10 cellular contexts compared by ENCODE assay signal in the genomic region with DNA sequence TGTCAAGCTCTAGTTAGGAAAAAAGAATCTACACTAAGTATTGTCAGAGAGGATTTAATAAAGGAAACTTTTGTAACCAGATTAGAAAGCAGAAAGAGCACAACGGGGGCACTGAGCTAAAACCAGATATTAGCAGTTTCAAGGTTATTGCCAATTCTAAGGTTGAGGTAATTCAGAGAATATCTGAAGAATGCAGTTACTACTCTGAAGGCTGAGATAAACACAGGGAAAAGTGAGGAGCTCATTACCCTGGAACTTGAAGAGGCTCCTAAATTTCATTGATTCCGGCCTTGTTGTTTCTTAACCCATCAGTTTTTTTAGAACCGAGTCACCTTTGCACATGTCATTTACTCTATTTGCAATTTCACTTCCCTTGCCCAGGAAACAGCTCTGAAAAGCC.
"Had no signal": no experiment of that assay in that cellular context is flagged by ENCODE, and none has a peak within 500 bp of the region (broad histone marks: within the 10 kb centered on the region; RNA-seq: fewer than 3 reads in every experiment).

No MANE protein-coding gene starts in this region.

- H3K4me1 ChIP-seq: heart left ventricle, left ventricle myocardium inferior, pancreas, uterus had no signal

- H3K36me3 ChIP-seq: heart left ventricle, left ventricle myocardium inferior, pancreas, uterus had no signal

- H3K27ac ChIP-seq: heart left ventricle, left ventricle myocardium inferior, pancreas, uterus had no signal

- H3K9me3 ChIP-seq: heart left ventricle, left ventricle myocardium inferior, pancreas, uterus had no signal

- H3K4me3 ChIP-seq: heart left ventricle, left ventricle myocardium inferior, pancreas, uterus had no signal

- H3K27me3 ChIP-seq: heart left ventricle, pancreas, uterus had no signal

- DNase-seq: activated CD4-positive, alpha-beta T cell treated with anti-CD3 and anti-CD28 coated beads, Interleukin-2, amount 50 U/mL, for 1 hour; activated effector memory CD4-positive, alpha-beta T cell treated with Interleukin-2 at 50 U/mL for 16 hours; amygdala; foreskin melanocyte; heart left ventricle; islet precursor cell; left ventricle myocardium inferior; pancreas; small intestine; uterus had no signal
